19 cellular contexts compared by ENCODE assay signal in the genomic region with DNA sequence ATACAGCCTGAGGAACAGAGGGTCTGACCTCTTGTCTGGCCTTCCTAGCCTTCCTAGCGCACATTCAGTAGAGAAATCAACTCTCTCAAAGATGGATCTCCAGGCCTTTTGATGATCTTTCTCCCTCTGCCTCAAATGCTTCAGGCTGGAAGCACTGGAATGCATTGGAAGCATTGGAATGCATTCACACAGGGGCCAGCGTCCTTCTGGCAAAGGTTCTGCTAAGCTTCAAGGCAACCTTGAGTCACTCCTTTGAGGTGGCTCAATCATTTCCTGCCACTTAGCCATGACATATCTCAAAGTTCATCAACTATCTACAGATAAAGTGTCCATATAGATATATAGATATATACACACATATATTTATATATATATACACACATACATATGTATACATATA. TPM values are rescaled to one million over a fixed set of nuclear protein-coding genes. Genes with fewer than 3 reads are reported as not detected.
DNase-seq lines count a peak whose midpoint lies in the region; ATAC-seq, FAIRE-seq and TF ChIP-seq lines count a peak whose summit lies in the region.
"Had no signal": no experiment of that assay in that cellular context is flagged by ENCODE, and none has a peak within 500 bp of the region (broad histone marks: within the 10 kb centered on the region; RNA-seq: fewer than 3 reads in every experiment).

No MANE protein-coding gene starts in this region.

- H3K4me2 ChIP-seq in astrocyte (ENCODE audit: low read length): peak overlapping the region; percentile 26

- no peak for TF ChIP-seq CTCF in AG04449 (IDR thresholded peaks at IDR 0.05; ENCODE audit: insufficient read depth, low read length, missing control alignments)
- no peak for TF ChIP-seq CTCF in astrocyte (IDR thresholded peaks at IDR 0.05; ENCODE audit: insufficient read depth, low read depth, low read length)

- H3K36me3 ChIP-seq in astrocyte (ENCODE audit: insufficient read depth, low read length): no peaks in the 10 kb centered on the region
- H3K36me3 ChIP-seq: HAP-1, heart right ventricle had no signal

- no peak overlapping the region for H2AFZ ChIP-seq in astrocyte (ENCODE audit: low read depth, low read length)
- H2AFZ ChIP-seq: parathyroid adenoma had no signal

- ATAC-seq in HG03520 (IDR thresholded peaks at IDR 0.05; ENCODE audit: unreplicated experiment) (no peak), HG02970 (IDR thresholded peaks at IDR 0.05; ENCODE audit: low FRiP score, unreplicated experiment) (no peak)
- ATAC-seq: heart right ventricle, Right ventricle myocardium inferior had no signal

- DNase-seq in AG04449 (ENCODE audit: low read depth, low spot score) (peak; percentile 42), HK-2 (ENCODE audit: unreplicated experiment) (peak; percentile 30), astrocyte (ENCODE audit: low read depth) (peak; percentile 79), iPS-NIHi7 (ENCODE audit: extremely low spot score) (peak; percentile 33), OCI-M2 (lab: John Stamatoyannopoulos, UW; ENCODE audit: unreplicated experiment) (no peak), NCI-H526 treated with DMSO at 0.1 percent for 48 hours (lab: John Stamatoyannopoulos, UW) (no peak)
- DNase-seq: heart right ventricle; NCI-H1417; NCI-H524; stimulated activated CD4-positive, alpha-beta T cell treated with anti-CD3 and anti-CD28 coated beads, Interleukin-15, amount 100 ng/mL, for 24 hours had no signal

- H3K4me3 ChIP-seq in AG04449 (ENCODE audit: low read depth, low read length) (no peak overlapping the region), astrocyte (ENCODE audit: insufficient read depth, low read depth, low read length) (no peak overlapping the region)
- H3K4me3 ChIP-seq: HAP-1, heart right ventricle had no signal

- no peaks in the 10 kb centered on the region for H3K27me3 ChIP-seq in astrocyte (ENCODE audit: insufficient read depth, low read length)
- H3K27me3 ChIP-seq: heart right ventricle had no signal

- no peak for FAIRE-seq in astrocyte (lab: Jason Lieb, UNC)
- FAIRE-seq: GM12892 had no signal

- no peak overlapping the region for H3K4me3 Mint-ChIP-seq in astrocyte (ENCODE audit: unreplicated experiment)
- H3K4me3 Mint-ChIP-seq: mesothelial cell of epicardium, type B pancreatic cell had no signal

- H3K36me3 Mint-ChIP-seq in astrocyte (ENCODE audit: low read depth, unreplicated experiment): no peaks in the 10 kb centered on the region
- H3K36me3 Mint-ChIP-seq: mesothelial cell of epicardium, type B pancreatic cell had no signal

- no peaks in the 10 kb centered on the region for H3K9me3 ChIP-seq in astrocyte (ENCODE audit: insufficient read depth, low read depth, low read length)
- H3K9me3 ChIP-seq: HAP-1 had no signal

- H3K4me1 ChIP-seq in astrocyte (ENCODE audit: insufficient read depth, low read length): peaks cover 5% of the 10 kb centered on the region
- H3K4me1 ChIP-seq: HAP-1, parathyroid adenoma had no signal

- H3K79me2 ChIP-seq in astrocyte (ENCODE audit: insufficient read depth, low read length): no peaks in the 10 kb centered on the region
- H3K79me2 ChIP-seq: parathyroid adenoma had no signal

- POLR2A ChIA-PET in AG04449 (lab: Yijun Ruan, JAX): interaction anchor here (0.6 kb wide), 1 partner anchor 284 kb away, joined by 3 read pairs; no protein-coding TSS in a partner anchor

- no peak overlapping the region for H3K9ac ChIP-seq in astrocyte (ENCODE audit: low read length)
- H3K9ac ChIP-seq: parathyroid adenoma had no signal

- no peaks in the 10 kb centered on the region for H4K20me1 ChIP-seq in astrocyte (ENCODE audit: insufficient read depth, low read length)

- H3K9me3 Mint-ChIP-seq in astrocyte (ENCODE audit: unreplicated experiment): no peaks in the 10 kb centered on the region
- H3K9me3 Mint-ChIP-seq: type B pancreatic cell had no signal

- no peaks in the 10 kb centered on the region for H3K27me3 Mint-ChIP-seq in astrocyte (ENCODE audit: low read depth, unreplicated experiment)
- H3K27me3 Mint-ChIP-seq: type B pancreatic cell had no signal

- no peak overlapping the region for H3K27ac ChIP-seq in astrocyte (ENCODE audit: low read depth, low read length)
- H3K27ac ChIP-seq: parathyroid adenoma, VCaP had no signal

- H3K4me1 Mint-ChIP-seq in astrocyte (ENCODE audit: low read depth, unreplicated experiment): peaks cover 17% of the 10 kb centered on the region

- no peak overlapping the region for H3K27ac Mint-ChIP-seq in astrocyte (ENCODE audit: unreplicated experiment)
- H3K27ac Mint-ChIP-seq: mesothelial cell of epicardium, type B pancreatic cell had no signal

- CTCF ChIA-PET in AG04449 (lab: Yijun Ruan, JAX): interaction anchor here (2.2 kb wide), 1 partner anchor 11 kb away, joined by 6 read pairs; no protein-coding TSS in a partner anchor

RNA-seq across cellular contexts. Expression of a gene that starts 42.9 kb away (rescaled TPM):
- not detected in 2 replicates for total RNA-seq in astrocyte
- total RNA-seq: mesothelial cell of epicardium, Right ventricle myocardium inferior had no signal

Comparison
In these comparisons a context has a peak if more than half of its experiments do, and no peak if none do; other contexts are left out.
1. DNase-seq: peak in AG04449 (single experiment), HK-2 (single experiment), astrocyte (single experiment) and iPS-NIHi7 (single experiment); none in OCI-M2 (single experiment) and NCI-H526 treated with DMSO at 0.1 percent for 48 hours (single experiment).